In genomic region chr20:62706344-62706743, GRCh38 we compare ENCODE assay signal across 31 cellular contexts. TPM values are rescaled to one million over a fixed set of nuclear protein-coding genes. Genes with fewer than 3 reads are reported as not detected.
"Had no signal": no experiment of that assay in that cellular context is flagged by ENCODE, and none has a peak within 500 bp of the region (broad histone marks: within the 10 kb centered on the region; RNA-seq: fewer than 3 reads in every experiment).

No MANE protein-coding gene starts in this region.

- H3K9me3 ChIP-seq: adrenal gland, ascending aorta, breast epithelium, esophagus muscularis mucosa, gastrocnemius medialis, heart left ventricle had no signal

- FAIRE-seq: colon had no signal

- DNase-seq: activated B cell treated with CpG ODN at 0.5 μM for 24 hours; activated CD4-positive, alpha-beta T cell treated with anti-CD3 and anti-CD28 coated beads for 48 hours; activated CD4-positive, alpha-beta T cell treated with anti-CD3 and anti-CD28 coated beads, Interleukin-2, amount 50 U/mL, for 1 hour; activated CD4-positive, alpha-beta T cell treated with anti-CD3 and anti-CD28 coated beads, Interleukin-2, amount 50 U/mL, for 48 hours; activated CD8-positive, alpha-beta memory T cell treated with anti-CD3 and anti-CD28 coated beads for 24 hours; activated CD8-positive, alpha-beta T cell treated with anti-CD3 and anti-CD28 coated beads for 36 hours; activated effector memory CD4-positive, alpha-beta T cell treated with anti-CD3 and anti-CD28 coated beads, Interleukin-2, amount 50 U/mL, for 16 hours; activated naive CD4-positive, alpha-beta T cell treated with anti-CD3 and anti-CD28 coated beads for 36 hours; activated naive CD8-positive, alpha-beta T cell treated with anti-CD3 and anti-CD28 coated beads for 36 hours; activated naive CD8-positive, alpha-beta T cell treated with anti-CD3 and anti-CD28 coated beads, Interleukin-2, amount 50 U/mL, for 24 hours; activated T-cell treated with anti-CD3 and anti-CD28 coated beads, Interleukin-2, amount 50 U/mL, for 4 hours; adrenal gland; cortex of kidney; dermis blood vessel endothelial cell; effector CD4-positive, alpha-beta T cell; effector memory CD8-positive, alpha-beta T cell; erythroblast; foreskin keratinocyte; gastrocnemius medialis; glutamatergic neuron; T-helper 9 cell; WERI-Rb-1 had no signal

- H3K4me1 ChIP-seq: gastrocnemius medialis had no signal

- H3K36me3 ChIP-seq: adrenal gland, ascending aorta, breast epithelium, cardiac muscle cell, esophagus muscularis mucosa, gastrocnemius medialis, heart left ventricle, WERI-Rb-1 had no signal

- H3K4me3 ChIP-seq: adrenal gland, ascending aorta, breast epithelium, cardiac muscle cell, esophagus muscularis mucosa, gastrocnemius medialis, heart left ventricle had no signal

- H3K27ac ChIP-seq: adrenal gland, ascending aorta, breast epithelium, cardiac muscle cell, esophagus muscularis mucosa, foreskin keratinocyte, gastrocnemius medialis, heart left ventricle, WERI-Rb-1 had no signal

- ATAC-seq: activated CD4-positive, CD25-positive, alpha-beta regulatory T cell treated with anti-CD3 and anti-CD28 coated beads, Interleukin-2, amount 50 U/mL, for 24 hours; activated CD8-positive, alpha-beta T cell treated with anti-CD3 and anti-CD28 coated beads for 36 hours; activated naive CD8-positive, alpha-beta T cell treated with anti-CD3 and anti-CD28 coated beads, Interleukin-2, amount 50 U/mL, for 24 hours; activated T-cell treated with anti-CD3 and anti-CD28 coated beads, Interleukin-2, amount 50 U/mL, for 4 hours; activated T-helper 17 cell treated with anti-CD3 and anti-CD28 coated beads, Interleukin-2, amount 50 U/mL, for 72 hours; effector memory CD8-positive, alpha-beta T cell; foreskin keratinocyte; gastrocnemius medialis; heart left ventricle had no signal

RNA-seq across cellular contexts. Expression of gene NTSR1, which starts 2.3 kb away (rescaled TPM):
- total RNA-seq: activated B cell treated with CpG ODN at 0.5 μM for 24 hours; activated CD8-positive, alpha-beta T cell treated with anti-CD3 and anti-CD28 coated beads for 36 hours; activated naive CD4-positive, alpha-beta T cell treated with anti-CD3 and anti-CD28 coated beads for 36 hours; activated naive CD8-positive, alpha-beta T cell treated with anti-CD3 and anti-CD28 coated beads for 36 hours; activated T-helper 17 cell treated with anti-CD3 and anti-CD28 coated beads, Interleukin-2, amount 50 U/mL, for 72 hours; ascending aorta; dermis blood vessel endothelial cell; T-helper 1 cell treated with Interleukin-12 subunit alpha and Interleukin-12 subunit beta and Interleukin-4 antibody, amounts not matched to agents 30 ng/mL and 1 ng/mL, for 36 hours had no signal
- polyA plus RNA-seq: cardiac muscle cell had no signal
